Comparison of ENCODE assay signal across 9 cellular contexts in genomic region chr22:45239378-45240136, GRCh38. TPM values are rescaled to one million over a fixed set of nuclear protein-coding genes. Genes with fewer than 3 reads are reported as not detected.
A peak's percentile ranks its signal among the peaks of the same experiment; 100 is the strongest.
DNase-seq lines count a peak whose midpoint lies in the region; ATAC-seq and TF ChIP-seq lines count a peak whose summit lies in the region.
"Had no signal": no experiment of that assay in that cellular context is flagged by ENCODE, and none has a peak within 500 bp of the region (broad histone marks: within the 10 kb centered on the region; RNA-seq: fewer than 3 reads in every experiment).

No MANE protein-coding gene starts in this region.

- no peaks in the 10 kb centered on the region for H4K20me1 ChIP-seq in KMS-11 (ENCODE audit: insufficient read depth)

- H3K4me3 ChIP-seq in AG09309 (ENCODE audit: control insufficient read depth, low read depth, low read length) (peak overlapping the region; percentile 75), KMS-11 (IDR thresholded peaks at IDR 0.05; ENCODE audit: insufficient read depth, low read depth, low read length) (no peak overlapping the region), body of pancreas (peak overlapping the region; percentile 23 to 26), lower lobe of right lung (peak overlapping the region; percentile 73), vagina (peak overlapping the region; percentile 73 to 80)

- peak overlapping the region; percentile 26; the same call in 1 of the 2 replicates for H2AFZ ChIP-seq in KMS-11 (ENCODE audit: low read depth)

- 51 to 58% methylated on average over 8 to 11 of the region's 12 CpGs for WGBS in body of pancreas, 2 donors

- ATAC-seq in body of pancreas (no peak), lower lobe of right lung (peak; percentile 10 to 33), HG02571 (IDR thresholded peaks at IDR 0.05; ENCODE audit: unreplicated experiment) (no peak)

- intact Hi-C loops in body of pancreas (cut with DNase I) = no loop called here
- intact Hi-C loops in lower lobe of right lung (cut with DNase I) = no loop called here
- intact Hi-C loops in vagina (cut with DNase I) = no loop called here

- peak overlapping the region; percentile 22; the same call in 1 of the 2 replicates for H3K9ac ChIP-seq in KMS-11

- DNase-seq in AG09309 (ENCODE audit: low read depth) (no peak), body of pancreas (no peak), lower lobe of right lung (peak; percentile 50), vagina (ENCODE audit: extremely low spot score in 2 of 2) (no peak), mesenteric fat pad (ENCODE audit: low spot score) (no peak), SW 1271 (lab: John Stamatoyannopoulos, UW) (no peak)

- TF ChIP-seq CTCF in AG09309 (IDR thresholded peaks at IDR 0.05; ENCODE audit: control insufficient read depth, insufficient read depth, low read depth, low read length, missing control alignments) = no peak
- TF ChIP-seq CTCF in KMS-11 (conservative IDR thresholded peaks at IDR 0.05; ENCODE audit: low read depth, low read length) = no peak
- TF ChIP-seq CTCF in body of pancreas (IDR thresholded peaks at IDR 0.05) = no peak
- TF ChIP-seq CTCF in lower lobe of right lung (IDR thresholded peaks at IDR 0.05) = no peak
- TF ChIP-seq CTCF in vagina (IDR thresholded peaks at IDR 0.05) = no peak

- peak overlapping the region; percentile 71 for H3K4me2 ChIP-seq in KMS-11

- H3K79me2 ChIP-seq in KMS-11 (ENCODE audit: insufficient read depth, low read depth) = no peaks in the 10 kb centered on the region

- no peaks in the 10 kb centered on the region for H3K36me3 ChIP-seq in KMS-11 (ENCODE audit: insufficient read depth)
- H3K36me3 ChIP-seq in body of pancreas (replicated peaks in 1 of 2; ENCODE audit: insufficient read depth in 1 of 2, low read depth in 2 of 2) = no peaks in the 10 kb centered on the region
- H3K36me3 ChIP-seq in lower lobe of right lung = peaks cover 4% of the 10 kb centered on the region
- H3K36me3 ChIP-seq in vagina = no peaks in the 10 kb centered on the region

- H3K27ac ChIP-seq in KMS-11 = no peak overlapping the region
- H3K27ac ChIP-seq in body of pancreas = no peak overlapping the region
- H3K27ac ChIP-seq in lower lobe of right lung = peak overlapping the region; percentile 56
- H3K27ac ChIP-seq in vagina = peak overlapping the region; percentile 10

- no peaks in the 10 kb centered on the region for H3K9me3 ChIP-seq in body of pancreas
- H3K9me3 ChIP-seq in lower lobe of right lung = no peaks in the 10 kb centered on the region
- no peaks in the 10 kb centered on the region for H3K9me3 ChIP-seq in vagina

- TF ChIP-seq POLR2A in body of pancreas (IDR thresholded peaks at IDR 0.05) (no peak), vagina (IDR thresholded peaks at IDR 0.05) (no peak)

- H3K4me1 ChIP-seq in KMS-11 (ENCODE audit: low read depth, poor library complexity, severe bottlenecking) (peaks cover 42% of the 10 kb centered on the region), body of pancreas (peaks cover 51% of the 10 kb centered on the region), lower lobe of right lung (peaks cover 22% of the 10 kb centered on the region), vagina (peaks cover 28% of the 10 kb centered on the region)

- H3K27me3 ChIP-seq in KMS-11 (ENCODE audit: insufficient read depth, low read depth) = no peaks in the 10 kb centered on the region
- no peaks in the 10 kb centered on the region for H3K27me3 ChIP-seq in body of pancreas
- H3K27me3 ChIP-seq in lower lobe of right lung (ENCODE audit: low read depth) = no peaks in the 10 kb centered on the region
- H3K27me3 ChIP-seq in vagina = no peaks in the 10 kb centered on the region

RNA-seq across cellular contexts. Expression of gene KIAA0930, which starts 1.1 kb away (rescaled TPM):
- total RNA-seq in body of pancreas = 10 to 100 TPM; 14.2 to 17.9 TPM
- total RNA-seq in lower lobe of right lung = 89.2 TPM
- total RNA-seq in vagina = 42.5 TPM
- 65.7 TPM for total RNA-seq in mesenteric fat pad

RNA-seq across cellular contexts. Expression of gene UPK3A, which starts 45.2 kb away (rescaled TPM):
- total RNA-seq in body of pancreas (not detected), lower lobe of right lung (not detected), vagina (not detected), mesenteric fat pad (not detected)
- total RNA-seq: glomerular endothelial cell had no signal

Comparison
In these comparisons a context has a peak if more than half of its experiments do, and no peak if none do; other contexts are left out.
1. H3K27ac ChIP-seq: peak in lower lobe of right lung (single experiment) and vagina (single experiment); none in KMS-11 (single experiment) and body of pancreas (0 of 4).
2. ATAC-seq: peak in lower lobe of right lung (2 of 2); none in body of pancreas (single experiment) and HG02571 (single experiment).